ENCODE assay signal across 8 cellular contexts in the genomic region with DNA sequence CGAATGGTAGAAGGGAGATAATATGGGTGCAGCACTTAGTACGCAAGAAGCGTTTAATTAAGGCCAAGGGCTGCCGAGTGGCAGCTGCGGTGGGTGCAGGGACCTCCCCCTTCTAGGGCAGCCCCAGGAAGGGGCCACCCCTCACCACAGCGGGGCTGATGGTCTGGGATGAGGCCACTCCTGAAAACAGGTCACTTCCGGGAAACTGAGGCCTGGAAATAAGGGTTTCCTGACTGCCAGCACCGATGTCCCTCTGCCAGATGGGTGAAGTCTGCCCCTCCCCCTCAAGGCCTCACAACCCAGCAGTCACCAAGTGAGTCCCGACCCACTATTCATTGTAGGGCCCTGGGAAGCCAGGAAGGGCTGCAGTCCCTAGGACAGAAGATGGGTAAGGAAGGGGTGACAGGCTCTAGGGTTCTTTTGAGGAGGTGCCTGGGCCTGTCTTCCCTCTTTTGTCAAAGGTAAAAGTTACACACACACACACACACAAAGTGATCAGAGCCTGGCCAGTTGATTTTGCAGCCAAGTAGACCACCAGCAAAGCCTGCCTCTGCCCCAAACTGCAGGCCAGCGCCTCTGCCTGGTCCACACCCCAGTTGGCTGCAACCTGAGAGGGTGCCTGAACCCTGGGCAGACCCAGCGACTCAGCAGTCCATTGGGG. TPM values are rescaled to one million over a fixed set of nuclear protein-coding genes. Genes with fewer than 3 reads are reported as not detected.
DNase-seq lines count a peak whose midpoint lies in the region; ATAC-seq and TF ChIP-seq lines count a peak whose summit lies in the region.

No MANE protein-coding gene starts in this region.

- peak overlapping the region; percentile 91 for H3K27ac Mint-ChIP-seq in activated naive CD4-positive, alpha-beta T cell treated with anti-CD3 and anti-CD28 coated beads for 36 hours
- H3K27ac Mint-ChIP-seq in brain, result peak overlapping the region; percentile 94 to 96 (median 96)
- peak overlapping the region; percentile 74 for H3K27ac Mint-ChIP-seq in memory B cell

- H3K4me3 Mint-ChIP-seq in activated naive CD4-positive, alpha-beta T cell treated with anti-CD3 and anti-CD28 coated beads for 36 hours, result peak overlapping the region; percentile 75
- peak overlapping the region; percentile 79 to 84 (median 83) for H3K4me3 Mint-ChIP-seq in brain
- peak overlapping the region; percentile 81 for H3K4me3 Mint-ChIP-seq in memory B cell

- no peak for TF ChIP-seq EP300 in upper lobe of left lung (IDR thresholded peaks at IDR 0.05)

- no peaks in the 10 kb centered on the region for H3K27me3 ChIP-seq in upper lobe of left lung

- H3K27me3 Mint-ChIP-seq in activated naive CD4-positive, alpha-beta T cell treated with anti-CD3 and anti-CD28 coated beads for 36 hours (ENCODE audit: low read depth), result no peaks in the 10 kb centered on the region
- H3K27me3 Mint-ChIP-seq in brain (no peaks in the 10 kb centered on the region), memory B cell (no peaks in the 10 kb centered on the region)

- peaks cover 92% of the 10 kb centered on the region for H3K4me1 Mint-ChIP-seq in activated naive CD4-positive, alpha-beta T cell treated with anti-CD3 and anti-CD28 coated beads for 36 hours (ENCODE audit: low read depth)
- H3K4me1 Mint-ChIP-seq in brain (peaks cover 85% of the 10 kb centered on the region), memory B cell (peaks cover 30% of the 10 kb centered on the region)

- CTCF ChIA-PET in activated naive CD4-positive, alpha-beta T cell treated with anti-CD3 and anti-CD28 coated beads for 36 hours (lab: Charles Lee), result interaction anchor here (0.9 kb wide), 1 partner anchor 12 kb away, joined by 3 read pairs; no protein-coding TSS in a partner anchor

- peaks cover 21% of the 10 kb centered on the region for H3K36me3 Mint-ChIP-seq in activated naive CD4-positive, alpha-beta T cell treated with anti-CD3 and anti-CD28 coated beads for 36 hours (ENCODE audit: low read depth)
- no peaks in the 10 kb centered on the region for H3K36me3 Mint-ChIP-seq in brain
- peaks cover 1% of the 10 kb centered on the region for H3K36me3 Mint-ChIP-seq in memory B cell

- DNase-seq in activated naive CD4-positive, alpha-beta T cell treated with anti-CD3 and anti-CD28 coated beads for 36 hours, result peak; percentile 70
- no peak for DNase-seq in activated naive CD4-positive, alpha-beta T cell treated with anti-CD3 and anti-CD28 coated beads, Interleukin-2, amount 50 U/mL, for 16 hours
- no peak for DNase-seq in LNCaP clone FGC (ENCODE audit: low read depth)
- DNase-seq in memory B cell (ENCODE audit: low spot score in 2 of 2), result no peak
- peak in 1 of 2 donors; percentile 39 for DNase-seq in upper lobe of left lung
- DNase-seq in NCI-H446 treated with DMSO at 0.1 percent for 48 hours (lab: John Stamatoyannopoulos, UW), result no peak
- DNase-seq in GOT3 (lab: John Stamatoyannopoulos, UW), result no peak

- no peaks in the 10 kb centered on the region for H3K9me3 ChIP-seq in upper lobe of left lung

- no peak for TF ChIP-seq CTCF in LNCaP clone FGC (IDR thresholded peaks at IDR 0.05; ENCODE audit: control insufficient read depth, extremely low read depth, insufficient read depth)
- TF ChIP-seq CTCF in brain (conservative IDR thresholded peaks at IDR 0.05), result no peak
- no peak for TF ChIP-seq CTCF in upper lobe of left lung (IDR thresholded peaks at IDR 0.05)

- H3K4me3 ChIP-seq in LNCaP clone FGC (ENCODE audit: low read depth, low read length) (peak overlapping the region; percentile 34), upper lobe of left lung (peak overlapping the region in 3 of 4 donors; percentile 41 to 68 (median 54))

- ATAC-seq in memory B cell (ENCODE audit: low read depth), result peak; percentile 20
- ATAC-seq in upper lobe of left lung (ENCODE audit: low FRiP score in 2 of 2), result no peak

- H3K4me1 ChIP-seq in upper lobe of left lung, result peaks cover 57 to 84% (median 72%) of the 10 kb centered on the region in 4 donors

- peaks cover 3 to 16% (median 8%) of the 10 kb centered on the region in 4 donors for H3K36me3 ChIP-seq in upper lobe of left lung

- TF ChIP-seq POLR2A in upper lobe of left lung (IDR thresholded peaks at IDR 0.05), result no peak

- H3K9me3 Mint-ChIP-seq in activated naive CD4-positive, alpha-beta T cell treated with anti-CD3 and anti-CD28 coated beads for 36 hours, result no peaks in the 10 kb centered on the region
- H3K9me3 Mint-ChIP-seq in brain (no peaks in the 10 kb centered on the region), memory B cell (no peaks in the 10 kb centered on the region)

- intact Hi-C loops in activated naive CD4-positive, alpha-beta T cell treated with anti-CD3 and anti-CD28 coated beads for 36 hours (cut with micrococcal nuclease), result loop anchor here (1.0 to 5.0 kb wide), 4 partner anchors 10 to 1553 kb away; partner anchors contain the start of gene MAPK7

- 19 to 37% methylated on average over 2 to 11 of the region's 11 CpGs for WGBS in upper lobe of left lung, 2 donors

- peak overlapping the region; percentile 61 to 91 (median 84) for H3K27ac ChIP-seq in upper lobe of left lung

RNA-seq across cellular contexts. Expression of gene SREBF1, which starts 12.5 kb away (rescaled TPM):
- total RNA-seq in activated naive CD4-positive, alpha-beta T cell treated with anti-CD3 and anti-CD28 coated beads for 36 hours, result 10 to 100 TPM; 79.3 to 84.9 TPM
- polyA plus RNA-seq in brain (ENCODE audit: insufficient read depth, low read depth, low replicate concordance), result 39.4 TPM
- 100 to 1,000 TPM in 3 of 6 donors, 10 to 100 TPM in 3; 64.2 to 579 (median 123) TPM for total RNA-seq in upper lobe of left lung
